Comparison of ENCODE assay signal across 1 cellular context in the genomic region with DNA sequence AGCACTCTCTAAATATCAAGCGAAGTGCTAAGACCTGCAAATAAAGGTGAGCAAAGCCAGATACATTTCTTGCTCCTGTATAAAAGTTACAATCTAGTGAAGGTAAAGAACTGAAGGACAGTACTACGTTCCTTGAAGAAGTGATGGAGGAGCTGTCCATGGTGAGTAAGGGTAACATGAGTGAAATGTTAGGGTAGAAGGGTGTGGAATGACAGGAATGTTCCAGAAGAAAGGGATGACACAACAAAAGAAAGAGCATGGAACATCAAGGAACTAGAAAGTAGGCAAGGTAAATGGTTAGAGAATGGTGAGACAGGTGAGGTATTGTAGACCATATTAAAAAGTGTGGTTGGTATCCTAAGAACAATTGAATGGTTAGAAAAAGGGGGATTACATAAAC.
A peak's percentile ranks its signal among the peaks of the same experiment; 100 is the strongest.
TF ChIP-seq lines count a peak whose summit lies in the region.

No MANE protein-coding gene starts in this region.

TF ChIP-seq in GM23338, 12 proteins besides CTCF, POLR2A, EP300 and RAD21 (continued from another document):
- TF ChIP-seq, protein P1, sequence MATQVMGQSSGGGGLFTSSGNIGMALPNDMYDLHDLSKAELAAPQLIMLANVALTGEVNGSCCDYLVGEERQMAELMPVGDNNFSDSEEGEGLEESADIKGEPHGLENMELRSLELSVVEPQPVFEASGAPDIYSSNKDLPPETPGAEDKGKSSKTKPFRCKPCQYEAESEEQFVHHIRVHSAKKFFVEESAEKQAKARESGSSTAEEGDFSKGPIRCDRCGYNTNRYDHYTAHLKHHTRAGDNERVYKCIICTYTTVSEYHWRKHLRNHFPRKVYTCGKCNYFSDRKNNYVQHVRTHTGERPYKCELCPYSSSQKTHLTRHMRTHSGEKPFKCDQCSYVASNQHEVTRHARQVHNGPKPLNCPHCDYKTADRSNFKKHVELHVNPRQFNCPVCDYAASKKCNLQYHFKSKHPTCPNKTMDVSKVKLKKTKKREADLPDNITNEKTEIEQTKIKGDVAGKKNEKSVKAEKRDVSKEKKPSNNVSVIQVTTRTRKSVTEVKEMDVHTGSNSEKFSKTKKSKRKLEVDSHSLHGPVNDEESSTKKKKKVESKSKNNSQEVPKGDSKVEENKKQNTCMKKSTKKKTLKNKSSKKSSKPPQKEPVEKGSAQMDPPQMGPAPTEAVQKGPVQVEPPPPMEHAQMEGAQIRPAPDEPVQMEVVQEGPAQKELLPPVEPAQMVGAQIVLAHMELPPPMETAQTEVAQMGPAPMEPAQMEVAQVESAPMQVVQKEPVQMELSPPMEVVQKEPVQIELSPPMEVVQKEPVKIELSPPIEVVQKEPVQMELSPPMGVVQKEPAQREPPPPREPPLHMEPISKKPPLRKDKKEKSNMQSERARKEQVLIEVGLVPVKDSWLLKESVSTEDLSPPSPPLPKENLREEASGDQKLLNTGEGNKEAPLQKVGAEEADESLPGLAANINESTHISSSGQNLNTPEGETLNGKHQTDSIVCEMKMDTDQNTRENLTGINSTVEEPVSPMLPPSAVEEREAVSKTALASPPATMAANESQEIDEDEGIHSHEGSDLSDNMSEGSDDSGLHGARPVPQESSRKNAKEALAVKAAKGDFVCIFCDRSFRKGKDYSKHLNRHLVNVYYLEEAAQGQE (IDR thresholded peaks at IDR 0.05; ENCODE audit: unreplicated experiment) = peak; percentile 87
- TF ChIP-seq POLR2AphosphoS5 (IDR thresholded peaks at IDR 0.05; ENCODE audit: low read depth) = no peak
